Comparison of ENCODE assay signal across 1 cellular context in genomic region chr3:14254812-14255702, GRCh38.
TF ChIP-seq lines count a peak whose summit lies in the region.

No MANE protein-coding gene starts in this region.

TF ChIP-seq in HEK293, 187 proteins besides CTCF, POLR2A, EP300 and RAD21 (continued from another document and continues in another):
- TF ChIP-seq ZBTB11 (tag by site-specific recombination; conservative IDR thresholded peaks at IDR 0.05; ENCODE audit: low read depth) (no peak), GLI2 (tag by site-specific recombination; IDR thresholded peaks at IDR 0.05; ENCODE audit: borderline replicate concordance, low read depth) (no peak), ZNF501 (tag by site-specific recombination; IDR thresholded peaks at IDR 0.05) (no peak), MZF1 (tag by site-specific recombination; IDR thresholded peaks at IDR 0.05; ENCODE audit: borderline replicate concordance) (no peak), ZSCAN23 (tag by site-specific recombination; IDR thresholded peaks at IDR 0.05) (no peak), ZNF830 (tag by site-specific recombination; IDR thresholded peaks at IDR 0.05; ENCODE audit: low read depth) (no peak), PATZ1 (tag by site-specific recombination; IDR thresholded peaks at IDR 0.05) (no peak), ZNF114 (tag by site-specific recombination; IDR thresholded peaks at IDR 0.05) (0 out of 2 replicates have a peak, but pooled peaks have one; percentile 22), WT1 (tag by site-specific recombination; IDR thresholded peaks at IDR 0.05) (no peak), ZNF341 (tag by site-specific recombination; IDR thresholded peaks at IDR 0.05; ENCODE audit: low read depth) (no peak), ZNF140 (tag by site-specific recombination; IDR thresholded peaks at IDR 0.05) (no peak), ZBTB26 (tag by site-specific recombination; optimal IDR thresholded peaks at IDR 0.05) (no peak), SP7 (tag by site-specific recombination; IDR thresholded peaks at IDR 0.05) (no peak), ZNF692 (tag by site-specific recombination; IDR thresholded peaks at IDR 0.05) (no peak), ZBTB20 (tag by site-specific recombination; IDR thresholded peaks at IDR 0.05) (no peak), GFI1B (tag by site-specific recombination; IDR thresholded peaks at IDR 0.05) (no peak), AEBP2 (tag by site-specific recombination; IDR thresholded peaks at IDR 0.05; ENCODE audit: borderline replicate concordance) (no peak), ZNF600 (tag by site-specific recombination; IDR thresholded peaks at IDR 0.05) (peak; percentile 82), ZFHX2 (tag by site-specific recombination; conservative IDR thresholded peaks at IDR 0.05) (peak; percentile 44), ZNF324 (tag by site-specific recombination; IDR thresholded peaks at IDR 0.05) (no peak), ZNF433 (tag by site-specific recombination; IDR thresholded peaks at IDR 0.05; ENCODE audit: low read depth) (0 out of 2 replicates have a peak, but pooled peaks have one; percentile 5), ZNF585B (tag by site-specific recombination; IDR thresholded peaks at IDR 0.05) (no peak), KLF10 (tag by site-specific recombination; IDR thresholded peaks at IDR 0.05) (no peak), SCRT1 (tag by site-specific recombination; IDR thresholded peaks at IDR 0.05; ENCODE audit: borderline replicate concordance) (no peak), INSM2 (tag by site-specific recombination; IDR thresholded peaks at IDR 0.05) (0 out of 2 replicates have a peak, but pooled peaks have one; percentile 13), ZNF677 (tag by site-specific recombination; IDR thresholded peaks at IDR 0.05) (no peak), ZNF148 (tag by site-specific recombination; IDR thresholded peaks at IDR 0.05; ENCODE audit: borderline replicate concordance) (no peak), SETDB1 (IDR thresholded peaks at IDR 0.05; ENCODE audit: insufficient read length, low read length) (no peak), HOXC10 (CRISPR knock-in tag; IDR thresholded peaks at IDR 0.05) (no peak), ZNF146 (tag by site-specific recombination; IDR thresholded peaks at IDR 0.05) (no peak), ZNF184 (tag by site-specific recombination; IDR thresholded peaks at IDR 0.05) (no peak), ZNF292 (tag by site-specific recombination; IDR thresholded peaks at IDR 0.05; ENCODE audit: borderline replicate concordance, low read depth) (no peak), ZNF791 (tag by site-specific recombination; IDR thresholded peaks at IDR 0.05) (no peak), KLF8 (tag by site-specific recombination; IDR thresholded peaks at IDR 0.05) (no peak), ZNF391 (tag by site-specific recombination; IDR thresholded peaks at IDR 0.05; ENCODE audit: borderline replicate concordance, low read depth) (no peak), ZNF701 (tag by site-specific recombination; IDR thresholded peaks at IDR 0.05) (no peak), ZNF621 (tag by site-specific recombination; IDR thresholded peaks at IDR 0.05) (no peak), OSR2 (tag by site-specific recombination; IDR thresholded peaks at IDR 0.05) (no peak), PRDM4 (tag by site-specific recombination; IDR thresholded peaks at IDR 0.05) (no peak), ZNF416 (tag by site-specific recombination; IDR thresholded peaks at IDR 0.05) (no peak), ZNF214 (tag by site-specific recombination; IDR thresholded peaks at IDR 0.05; ENCODE audit: borderline replicate concordance) (no peak), ZNF174 (tag by site-specific recombination; IDR thresholded peaks at IDR 0.05) (no peak), ZNF423 (tag by site-specific recombination; IDR thresholded peaks at IDR 0.05) (no peak), TCF7L2 (IDR thresholded peaks at IDR 0.05; ENCODE audit: borderline replicate concordance, low read depth, low read length) (no peak)
- TF ChIP-seq, protein P1, sequence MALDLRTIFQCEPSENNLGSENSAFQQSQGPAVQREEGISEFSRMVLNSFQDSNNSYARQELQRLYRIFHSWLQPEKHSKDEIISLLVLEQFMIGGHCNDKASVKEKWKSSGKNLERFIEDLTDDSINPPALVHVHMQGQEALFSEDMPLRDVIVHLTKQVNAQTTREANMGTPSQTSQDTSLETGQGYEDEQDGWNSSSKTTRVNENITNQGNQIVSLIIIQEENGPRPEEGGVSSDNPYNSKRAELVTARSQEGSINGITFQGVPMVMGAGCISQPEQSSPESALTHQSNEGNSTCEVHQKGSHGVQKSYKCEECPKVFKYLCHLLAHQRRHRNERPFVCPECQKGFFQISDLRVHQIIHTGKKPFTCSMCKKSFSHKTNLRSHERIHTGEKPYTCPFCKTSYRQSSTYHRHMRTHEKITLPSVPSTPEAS (tag by site-specific recombination; IDR thresholded peaks at IDR 0.05) = peak; percentile 83
- TF ChIP-seq, protein P2, sequence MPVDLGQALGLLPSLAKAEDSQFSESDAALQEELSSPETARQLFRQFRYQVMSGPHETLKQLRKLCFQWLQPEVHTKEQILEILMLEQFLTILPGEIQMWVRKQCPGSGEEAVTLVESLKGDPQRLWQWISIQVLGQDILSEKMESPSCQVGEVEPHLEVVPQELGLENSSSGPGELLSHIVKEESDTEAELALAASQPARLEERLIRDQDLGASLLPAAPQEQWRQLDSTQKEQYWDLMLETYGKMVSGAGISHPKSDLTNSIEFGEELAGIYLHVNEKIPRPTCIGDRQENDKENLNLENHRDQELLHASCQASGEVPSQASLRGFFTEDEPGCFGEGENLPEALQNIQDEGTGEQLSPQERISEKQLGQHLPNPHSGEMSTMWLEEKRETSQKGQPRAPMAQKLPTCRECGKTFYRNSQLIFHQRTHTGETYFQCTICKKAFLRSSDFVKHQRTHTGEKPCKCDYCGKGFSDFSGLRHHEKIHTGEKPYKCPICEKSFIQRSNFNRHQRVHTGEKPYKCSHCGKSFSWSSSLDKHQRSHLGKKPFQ (tag by site-specific recombination; IDR thresholded peaks at IDR 0.05) = no peak
